21 cellular contexts compared by ENCODE assay signal in genomic region chr19:45958763-45959516, GRCh38. TPM values are rescaled to one million over a fixed set of nuclear protein-coding genes. Genes with fewer than 3 reads are reported as not detected.
DNase-seq lines count a peak whose midpoint lies in the region; FAIRE-seq and TF ChIP-seq lines count a peak whose summit lies in the region.
"Had no signal": no experiment of that assay in that cellular context is flagged by ENCODE, and none has a peak within 500 bp of the region (broad histone marks: within the 10 kb centered on the region; RNA-seq: fewer than 3 reads in every experiment).

No MANE protein-coding gene starts in this region.

- H3K9me3 ChIP-seq in MG63 (no peaks in the 10 kb centered on the region), thyroid gland (no peaks in the 10 kb centered on the region)
- H3K9me3 ChIP-seq: testis had no signal

- H3K4me1 ChIP-seq in thyroid gland = peaks cover 0 to 3% of the 10 kb centered on the region in 2 donors
- H3K4me1 ChIP-seq: foreskin keratinocyte had no signal

- H3K27me3 ChIP-seq in MG63 (peaks cover 21% of the 10 kb centered on the region), thyroid gland (no peaks in the 10 kb centered on the region)
- H3K27me3 ChIP-seq: brain microvascular endothelial cell, testis had no signal

- no peak for FAIRE-seq in GM12892 (lab: Jason Lieb, UNC)

- no peak for TF ChIP-seq CTCF in astrocyte of the spinal cord (IDR thresholded peaks at IDR 0.05; ENCODE audit: low read depth, low read length)
- TF ChIP-seq CTCF in thyroid gland (IDR thresholded peaks at IDR 0.05) = no peak

- intact Hi-C loops in thyroid gland (cut with DNase I) = no loop called here

- TF ChIP-seq POLR2A in thyroid gland (IDR thresholded peaks at IDR 0.05) (no peak), GM12892 (IDR thresholded peaks at IDR 0.05; ENCODE audit: low read depth, low read length) (no peak)

- H3K36me3 ChIP-seq in MG63 = no peaks in the 10 kb centered on the region
- no peaks in the 10 kb centered on the region for H3K36me3 ChIP-seq in thyroid gland
- H3K36me3 ChIP-seq: brain microvascular endothelial cell had no signal

- WGBS in thyroid gland, 2 donors = 58 to 73% methylated on average over 12 of the region's 12 CpGs

- peak overlapping the region in 2 of 3 donors; percentile 36 to 50 for H3K27ac ChIP-seq in thyroid gland
- H3K27ac ChIP-seq: brain microvascular endothelial cell, foreskin keratinocyte, SK-N-MC, testis had no signal

- DNase-seq in MG63 = peak; percentile 34
- peak; percentile 6 for DNase-seq in astrocyte of the spinal cord (ENCODE audit: low read depth, low spot score)
- DNase-seq in iPS-NIHi11 (ENCODE audit: low spot score) = peak; percentile 2
- no peak for DNase-seq in thyroid gland
- no peak for DNase-seq in NCI-H1436 treated with DMSO at 0.1 percent for 48 hours (lab: John Stamatoyannopoulos, UW)
- no peak for DNase-seq in DMS153 (lab: John Stamatoyannopoulos, UW)
- DNase-seq in GM12892 (ENCODE audit: insufficient read length) = no peak
- DNase-seq: activated CD4-positive, CD25-positive, alpha-beta regulatory T cell treated with anti-CD3 and anti-CD28 coated beads, Interleukin-2, amount 50 U/mL, for 72 hours; activated T-cell treated with anti-CD3 and anti-CD28 coated beads, Interleukin-2, amount 50 U/mL, for 72 hours; brain microvascular endothelial cell; EL; foreskin keratinocyte; GOT3; NCI-H1417; NCI-H774; T1000; testis had no signal

- in situ Hi-C loops in astrocyte of the spinal cord (cut with HindIII; ENCODE audit: low sequenced_read_pairs) = no loop called here

- H3K4me3 ChIP-seq in MG63 (no peak overlapping the region), astrocyte of the spinal cord (ENCODE audit: low read depth, low read length) (no peak overlapping the region), thyroid gland (replicated peaks in 1 of 3) (no peak overlapping the region)
- H3K4me3 ChIP-seq: SK-N-MC, testis had no signal

RNA-seq across cellular contexts. Expression of gene NOVA2, which starts 14.7 kb away (rescaled TPM):
- total RNA-seq in MG63 (2014; rRNA removed; shearing (Covaris generic); ENCODE audit: low replicate concordance) = not detected in 2 replicates
- 1 to 10 TPM; 1.5 to 3.6 (median 2.6) TPM for total RNA-seq in thyroid gland
- not detected for polyA plus RNA-seq in GM12892 (2012; ENCODE audit: missing spikeins)
- total RNA-seq: activated CD8-positive, alpha-beta memory T cell treated with anti-CD3 and anti-CD28 coated beads for 36 hours; foreskin keratinocyte had no signal

RNA-seq across cellular contexts. Expression of gene CCDC61, which starts 36.3 kb away (rescaled TPM):
- total RNA-seq in MG63 (2014; rRNA removed; shearing (Covaris generic); ENCODE audit: low replicate concordance) = 10.5 and 25.5 TPM in 2 replicates
- total RNA-seq in thyroid gland = 10 to 100 TPM in 2 of 4 donors, 1 to 10 TPM in 2; 8.5 to 12.4 (median 9.8) TPM
- 10.5 TPM for polyA plus RNA-seq in GM12892 (2012; ENCODE audit: missing spikeins)

RNA-seq across cellular contexts. Expression of gene NANOS2, which starts 44.4 kb away (rescaled TPM):
- total RNA-seq in MG63 (2014; rRNA removed; shearing (Covaris generic); ENCODE audit: low replicate concordance) = not detected in 2 replicates
- not detected for total RNA-seq in thyroid gland
- not detected for polyA plus RNA-seq in GM12892 (2012; ENCODE audit: missing spikeins)
- total RNA-seq: activated CD8-positive, alpha-beta memory T cell treated with anti-CD3 and anti-CD28 coated beads for 36 hours; activated T-cell treated with anti-CD3 and anti-CD28 coated beads, Interleukin-2, amount 50 U/mL, for 72 hours; foreskin keratinocyte; mucosa of gallbladder; renal cortical epithelial cell had no signal
- polyA plus RNA-seq: foreskin keratinocyte had no signal

RNA-seq across cellular contexts. Expression of gene MYPOP, which starts 56.5 kb away (rescaled TPM):
- total RNA-seq in MG63 (2014; rRNA removed; shearing (Covaris generic); ENCODE audit: low replicate concordance) = 0.20 and 0.79 TPM in 2 replicates
- 1 to 10 TPM; 1.8 to 4.3 (median 3.0) TPM for total RNA-seq in thyroid gland
- 1.7 TPM for polyA plus RNA-seq in GM12892 (2012; ENCODE audit: missing spikeins)

Comparison
In these comparisons a context has a peak if more than half of its experiments do, and no peak if none do; other contexts are left out.
1. DNase-seq: peak in MG63 (single experiment), astrocyte of the spinal cord (single experiment) and iPS-NIHi11 (single experiment); none in thyroid gland (0 of 2), NCI-H1436 treated with DMSO at 0.1 percent for 48 hours (single experiment), DMS153 (single experiment) and GM12892 (single experiment).